ENCODE assay signal across 8 cellular contexts in genomic region chr11:85664561-85665481, GRCh38. TPM values are rescaled to one million over a fixed set of nuclear protein-coding genes. Genes with fewer than 3 reads are reported as not detected.
DNase-seq lines count a peak whose midpoint lies in the region; ATAC-seq lines count a peak whose summit lies in the region.

TSS of gene CREBZF (minus strand) at chr11:85665129. CDS start at chr11:85664875, 254 bp downstream.

- POLR2A ChIA-PET in CD8-positive, alpha-beta memory T cell (lab: Charles Lee) = interaction anchor here (0.6 to 7.1 kb wide), 11 partner anchors 15 to 404 kb away, joined by 3 to 73 read pairs (median 4); partner anchors contain the start of genes DLG2, PICALM, TMEM126A and TMEM126B

- H3K4me3 Mint-ChIP-seq in CD8-positive, alpha-beta memory T cell = peak within 1 kb of the TSS; percentile 97 to 100 (median 99)

- peaks cover 9% of the 10 kb centered on the region for H3K36me3 ChIP-seq in CD8-positive, alpha-beta memory T cell (ENCODE audit: insufficient read depth, low read length)

- H3K27ac ChIP-seq in CD8-positive, alpha-beta memory T cell (ENCODE audit: low read depth, low read length) = peak within 1 kb of the TSS; percentile 98

- peaks cover 38% of the 10 kb centered on the region for H3K4me1 ChIP-seq in CD8-positive, alpha-beta memory T cell (ENCODE audit: insufficient read depth, low read length)

- peak within 1 kb of the TSS; percentile 97 to 100 (median 100) for H3K27ac Mint-ChIP-seq in CD8-positive, alpha-beta memory T cell

- CTCF ChIA-PET in CD8-positive, alpha-beta memory T cell (lab: Charles Lee) = interaction anchor here (0.7 to 2.4 kb wide), 12 partner anchors 9 to 190 kb away, joined by 3 to 8 read pairs (median 4); partner anchors contain the start of genes CCDC83, CCDC89 and TMEM126A

- peak; percentile 75 for ATAC-seq in GM19468 (IDR thresholded peaks at IDR 0.05; ENCODE audit: extremely low read depth, unreplicated experiment)

- H3K27me3 ChIP-seq in CD8-positive, alpha-beta memory T cell (ENCODE audit: insufficient read depth, low read length, poor library complexity, severe bottlenecking) = no peaks in the 10 kb centered on the region

- H3K36me3 Mint-ChIP-seq in CD8-positive, alpha-beta memory T cell = peaks cover 0 to 41% (median 6%) of the 10 kb centered on the region in 3 donors

- H3K27me3 Mint-ChIP-seq in CD8-positive, alpha-beta memory T cell = peaks cover 2 to 3% of the 10 kb centered on the region in 2 donors

- H3K4me1 Mint-ChIP-seq in CD8-positive, alpha-beta memory T cell = peaks cover 40 to 51% (median 49%) of the 10 kb centered on the region in 3 donors

- no peaks in the 10 kb centered on the region for H3K9me3 Mint-ChIP-seq in CD8-positive, alpha-beta memory T cell

- DNase-seq in CD8-positive, alpha-beta memory T cell = peak; percentile 86 to 95 (median 90)
- DNase-seq in HS-5 (ENCODE audit: low read depth) (peak; percentile 81), lung microvascular endothelial cell (ENCODE audit: low read depth in 2 of 2) (peak; percentile 96)
- DNase-seq in NK-92 treated with Interleukin-12 subunit alpha and Interleukin-12 subunit beta, amount 100 ng/mL, for 24 hours (lab: John Stamatoyannopoulos, UW) = peak; percentile 91
- peak; percentile 98 for DNase-seq in activated CD8-positive, alpha-beta memory T cell treated with anti-CD3 and anti-CD28 coated beads for 24 hours
- DNase-seq in effector CD8-positive, alpha-beta T cell (lab: John Stamatoyannopoulos, UW) = peak; percentile 85
- DNase-seq in stimulated activated CD4-positive, alpha-beta T cell treated with anti-CD3 and anti-CD28 coated beads, TNF-alpha, amount 100 ng/mL, for 48 hours (ENCODE audit: low read depth in 3 of 3) = peak; percentile 92 to 94 (median 93)

- H3K4me3 ChIP-seq in CD8-positive, alpha-beta memory T cell (ENCODE audit: low read length) = peak within 1 kb of the TSS; percentile 92

- H3K9me3 ChIP-seq in CD8-positive, alpha-beta memory T cell (ENCODE audit: low read length) = no peaks in the 10 kb centered on the region

RNA-seq across cellular contexts. Expression of gene CREBZF, which starts in this region (rescaled TPM):
- total RNA-seq in CD8-positive, alpha-beta memory T cell = 10 to 100 TPM; 45.0 to 45.1 TPM
- 14.7 TPM for polyA plus RNA-seq in CD8-positive, alpha-beta memory T cell
- 16.3 and 22.4 TPM in 2 replicates for total RNA-seq in lung microvascular endothelial cell

Comparison
In these comparisons a context has a peak if more than half of its experiments do, and no peak if none do; other contexts are left out.
1. Peak in every context shown above with its lines: DNase-seq, ATAC-seq, H3K4me3 ChIP-seq and H3K27ac ChIP-seq.